Comparison of ENCODE assay signal across 1 cellular context in the genomic region with DNA sequence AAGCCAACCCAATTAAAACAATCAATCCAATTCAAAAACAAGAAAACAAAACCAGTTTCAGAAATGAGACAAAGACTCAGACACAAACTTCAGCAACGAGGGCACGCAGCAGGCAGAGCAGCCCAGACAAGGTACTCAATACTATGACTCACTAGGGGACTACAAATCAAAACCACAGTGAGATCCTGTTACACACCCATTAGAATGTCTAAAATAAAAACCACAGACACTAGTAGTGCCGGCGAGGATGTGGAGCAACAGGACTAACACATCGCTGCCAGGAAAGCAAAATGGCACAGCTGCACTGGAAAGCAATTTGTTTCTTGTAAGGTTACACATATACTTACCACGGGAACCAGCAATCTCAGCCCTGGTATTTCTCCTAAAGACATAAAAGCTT.
TF ChIP-seq lines count a peak whose summit lies in the region.

No MANE protein-coding gene starts in this region.

TF ChIP-seq in HepG2, 621 proteins besides CTCF, POLR2A, EP300 and RAD21:
- TF ChIP-seq ZNF629 (CRISPR knock-in tag; conservative IDR thresholded peaks at IDR 0.05) (no peak), ZC3H4 (CRISPR knock-in tag; IDR thresholded peaks at IDR 0.05; ENCODE audit: borderline replicate concordance) (no peak), XRCC5 (optimal IDR thresholded peaks at IDR 0.05; ENCODE audit: low read length) (no peak)
